In genomic region chr1:61956774-61957173, GRCh38 we compare ENCODE assay signal across 15 cellular contexts.
"Had no signal": no experiment of that assay in that cellular context is flagged by ENCODE, and none has a peak within 500 bp of the region (broad histone marks: within the 10 kb centered on the region; RNA-seq: fewer than 3 reads in every experiment).

No MANE protein-coding gene starts in this region.

- H3K27ac ChIP-seq: lower lobe of right lung, psoas muscle, spleen, tibial nerve had no signal

- H3K27me3 ChIP-seq: spleen, tibial nerve had no signal

- H3K36me3 ChIP-seq: lower lobe of right lung, spleen, tibial nerve had no signal

- FAIRE-seq: frontal cortex had no signal

- H3K9me3 ChIP-seq: lower lobe of right lung, psoas muscle, spleen, tibial nerve had no signal

- ATAC-seq: lower lobe of right lung; psoas muscle; sciatic nerve; stimulated activated naive B cell treated with anti-CD40 and anti-IgM and Interleukin-4, amounts not matched to agents 10 μg/mL and 1 μg/mL and 100 μg/mL, for 72 hours had no signal

- H3K4me3 ChIP-seq: lower lobe of right lung, psoas muscle, spleen, tibial nerve had no signal

- DNase-seq: activated naive CD4-positive, alpha-beta T cell treated with Interleukin-2 at 50 U/mL for 16 hours; cortex of kidney; effector CD8-positive, alpha-beta T cell; kidney glomerular epithelial cell; lower lobe of right lung; naive B cell; nucleus accumbens; psoas muscle; spleen; stimulated activated CD4-positive, alpha-beta T cell treated with anti-CD3 and anti-CD28 coated beads, Interleukin-1b, Interleukin-23, amount 100 ng/mL, for 48 hours; stimulated activated naive B cell treated with anti-CD40 and anti-IgM and Interleukin-4, amounts not matched to agents 10 μg/mL and 1 μg/mL and 100 μg/mL, for 72 hours; T-helper 9 cell had no signal

- H3K4me1 ChIP-seq: lower lobe of right lung, spleen had no signal
